Comparison of ENCODE assay signal across 14 cellular contexts in genomic region chr9:91180930-91181268, GRCh38.
DNase-seq lines count a peak whose midpoint lies in the region; ATAC-seq and TF ChIP-seq lines count a peak whose summit lies in the region.
"Had no signal": no experiment of that assay in that cellular context is flagged by ENCODE, and none has a peak within 500 bp of the region (broad histone marks: within the 10 kb centered on the region; RNA-seq: fewer than 3 reads in every experiment).

No MANE protein-coding gene starts in this region.

- no peak for TF ChIP-seq EP300 in esophagus muscularis mucosa (IDR thresholded peaks at IDR 0.05)

- H3K27me3 ChIP-seq in BLaER1 (no peaks in the 10 kb centered on the region), RWPE2 (ENCODE audit: insufficient read depth, poor library complexity, severe bottlenecking) (no peaks in the 10 kb centered on the region), esophagus muscularis mucosa (no peaks in the 10 kb centered on the region)

- ATAC-seq in RWPE2 (ENCODE audit: low read depth) (no peak), GM21367 (IDR thresholded peaks at IDR 0.05; ENCODE audit: unreplicated experiment) (no peak)
- ATAC-seq: GM23338 had no signal

- peaks cover 3% of the 10 kb centered on the region for H3K9me3 ChIP-seq in BLaER1
- no peaks in the 10 kb centered on the region for H3K9me3 ChIP-seq in RWPE2 (ENCODE audit: severe bottlenecking)
- no peaks in the 10 kb centered on the region for H3K9me3 ChIP-seq in esophagus muscularis mucosa
- H3K9me3 ChIP-seq: HAP-1 had no signal

- peak overlapping the region; percentile 85 for H3K4me2 ChIP-seq in BLaER1
- H3K4me2 ChIP-seq: GM23338 had no signal

- POLR2A ChIA-PET in activated CD4-positive, alpha-beta memory T cell treated with anti-CD3 and anti-CD28 coated beads for 36 hours (lab: Charles Lee): no interaction called here
- POLR2A ChIA-PET in activated CD4-positive, alpha-beta memory T cell treated with anti-CD3 and anti-CD28 coated beads, Interleukin-2, amount 10 ng/mL, durations not matched to agents 7 days and 5 days (lab: Charles Lee): interaction anchor here (1.1 kb wide), 1 partner anchor 12 kb away, joined by 6 read pairs; no protein-coding TSS in a partner anchor

- no peaks in the 10 kb centered on the region for H3K9me3 Mint-ChIP-seq in activated CD4-positive, alpha-beta memory T cell treated with anti-CD3 and anti-CD28 coated beads for 36 hours
- H3K9me3 Mint-ChIP-seq in activated CD4-positive, alpha-beta memory T cell treated with anti-CD3 and anti-CD28 coated beads, Interleukin-2, amount 10 ng/mL, durations not matched to agents 7 days and 5 days: no peaks in the 10 kb centered on the region
- H3K9me3 Mint-ChIP-seq: CD4-positive, alpha-beta memory T cell; GM23338 had no signal

- H3K4me3 Mint-ChIP-seq in activated CD4-positive, alpha-beta memory T cell treated with anti-CD3 and anti-CD28 coated beads for 36 hours: no peak overlapping the region
- H3K4me3 Mint-ChIP-seq in activated CD4-positive, alpha-beta memory T cell treated with anti-CD3 and anti-CD28 coated beads, Interleukin-2, amount 10 ng/mL, durations not matched to agents 7 days and 5 days: no peak overlapping the region
- H3K4me3 Mint-ChIP-seq: CD4-positive, alpha-beta memory T cell; GM23338 had no signal

- WGBS in esophagus muscularis mucosa: 63% methylated on average over 1 of the region's 3 CpGs

- no peaks in the 10 kb centered on the region for H3K36me3 Mint-ChIP-seq in activated CD4-positive, alpha-beta memory T cell treated with anti-CD3 and anti-CD28 coated beads for 36 hours
- H3K36me3 Mint-ChIP-seq in activated CD4-positive, alpha-beta memory T cell treated with anti-CD3 and anti-CD28 coated beads, Interleukin-2, amount 10 ng/mL, durations not matched to agents 7 days and 5 days (ENCODE audit: low read depth): peaks cover 7% of the 10 kb centered on the region
- H3K36me3 Mint-ChIP-seq: CD4-positive, alpha-beta memory T cell had no signal

- TF ChIP-seq CTCF in RWPE2 (IDR thresholded peaks at IDR 0.05; ENCODE audit: poor library complexity, severe bottlenecking) (no peak), esophagus muscularis mucosa (IDR thresholded peaks at IDR 0.05) (no peak)

- H3K27ac ChIP-seq in BLaER1 (peak overlapping the region; percentile 65), RWPE2 (ENCODE audit: poor library complexity, severe bottlenecking) (peak overlapping the region; percentile 84), esophagus muscularis mucosa (replicated peaks in 1 of 4) (no peak overlapping the region)
- H3K27ac ChIP-seq: C4-2B had no signal

- H3K4me3 ChIP-seq in BLaER1 (no peak overlapping the region), RWPE2 (ENCODE audit: severe bottlenecking) (no peak overlapping the region), esophagus muscularis mucosa (no peak overlapping the region)
- H3K4me3 ChIP-seq: GM23338, HAP-1 had no signal

- peaks cover 83% of the 10 kb centered on the region for H3K4me1 ChIP-seq in BLaER1
- peaks cover 51% of the 10 kb centered on the region for H3K4me1 ChIP-seq in RWPE2 (ENCODE audit: insufficient read depth, poor library complexity, severe bottlenecking)
- no peaks in the 10 kb centered on the region for H3K4me1 ChIP-seq in esophagus muscularis mucosa
- H3K4me1 ChIP-seq: HAP-1 had no signal

- intact Hi-C loops in activated CD4-positive, alpha-beta memory T cell treated with anti-CD3 and anti-CD28 coated beads for 36 hours (cut with micrococcal nuclease): no loop called here
- intact Hi-C loops in esophagus muscularis mucosa (cut with DNase I): no loop called here

- H3K4me1 Mint-ChIP-seq in activated CD4-positive, alpha-beta memory T cell treated with anti-CD3 and anti-CD28 coated beads for 36 hours (ENCODE audit: low read depth): peaks cover 19% of the 10 kb centered on the region
- peaks cover 41% of the 10 kb centered on the region for H3K4me1 Mint-ChIP-seq in activated CD4-positive, alpha-beta memory T cell treated with anti-CD3 and anti-CD28 coated beads, Interleukin-2, amount 10 ng/mL, durations not matched to agents 7 days and 5 days

- no peaks in the 10 kb centered on the region for H3K36me3 ChIP-seq in BLaER1
- H3K36me3 ChIP-seq in RWPE2 (ENCODE audit: low read depth): no peaks in the 10 kb centered on the region
- no peaks in the 10 kb centered on the region for H3K36me3 ChIP-seq in esophagus muscularis mucosa
- H3K36me3 ChIP-seq: HAP-1 had no signal

- peak; percentile 5 for DNase-seq in activated CD4-positive, alpha-beta memory T cell treated with anti-CD3 and anti-CD28 coated beads for 36 hours
- no peak for DNase-seq in activated CD4-positive, alpha-beta memory T cell treated with anti-CD3 and anti-CD28 coated beads, Interleukin-2, amount 10 ng/mL, durations not matched to agents 7 days and 5 days
- DNase-seq in RWPE2 (ENCODE audit: low spot score) (no peak), esophagus muscularis mucosa (ENCODE audit: extremely low spot score) (peak; percentile 80), GM03348 (ENCODE audit: low spot score) (no peak)
- DNase-seq: 8988T; ACHN; CD4-positive, alpha-beta memory T cell; DMS79 had no signal

- no peak for TF ChIP-seq POLR2A in esophagus muscularis mucosa (IDR thresholded peaks at IDR 0.05; ENCODE audit: low read depth)

- H3K27me3 Mint-ChIP-seq in activated CD4-positive, alpha-beta memory T cell treated with anti-CD3 and anti-CD28 coated beads for 36 hours: no peaks in the 10 kb centered on the region
- H3K27me3 Mint-ChIP-seq in activated CD4-positive, alpha-beta memory T cell treated with anti-CD3 and anti-CD28 coated beads, Interleukin-2, amount 10 ng/mL, durations not matched to agents 7 days and 5 days: no peaks in the 10 kb centered on the region
- H3K27me3 Mint-ChIP-seq: CD4-positive, alpha-beta memory T cell had no signal

- CTCF ChIA-PET in activated CD4-positive, alpha-beta memory T cell treated with anti-CD3 and anti-CD28 coated beads for 36 hours (lab: Charles Lee): no interaction called here
- CTCF ChIA-PET in activated CD4-positive, alpha-beta memory T cell treated with anti-CD3 and anti-CD28 coated beads, Interleukin-2, amount 10 ng/mL, durations not matched to agents 7 days and 5 days (lab: Charles Lee): no interaction called here

- H3K9ac ChIP-seq in BLaER1: no peak overlapping the region

- no peaks in the 10 kb centered on the region for H4K20me1 ChIP-seq in BLaER1

- H3K27ac Mint-ChIP-seq in activated CD4-positive, alpha-beta memory T cell treated with anti-CD3 and anti-CD28 coated beads for 36 hours: no peak overlapping the region
- H3K27ac Mint-ChIP-seq in activated CD4-positive, alpha-beta memory T cell treated with anti-CD3 and anti-CD28 coated beads, Interleukin-2, amount 10 ng/mL, durations not matched to agents 7 days and 5 days: no peak overlapping the region
- H3K27ac Mint-ChIP-seq: CD4-positive, alpha-beta memory T cell; GM23338 had no signal

Comparison
In these comparisons a context has a peak if more than half of its experiments do, and no peak if none do; other contexts are left out.
1. DNase-seq: peak in activated CD4-positive, alpha-beta memory T cell treated with anti-CD3 and anti-CD28 coated beads for 36 hours (single experiment) and esophagus muscularis mucosa (single experiment); none in activated CD4-positive, alpha-beta memory T cell treated with anti-CD3 and anti-CD28 coated beads, Interleukin-2, amount 10 ng/mL, durations not matched to agents 7 days and 5 days (single experiment), RWPE2 (single experiment) and GM03348 (single experiment).
2. H3K27ac ChIP-seq: peak in BLaER1 (single experiment) and RWPE2 (single experiment); none in esophagus muscularis mucosa (0 of 4).